ENCODE assay signal across 19 cellular contexts in genomic region chr20:61737346-61737745, GRCh38.
DNase-seq lines count a peak whose midpoint lies in the region; ATAC-seq and TF ChIP-seq lines count a peak whose summit lies in the region.
"Had no signal": no experiment of that assay in that cellular context is flagged by ENCODE, and none has a peak within 500 bp of the region (broad histone marks: within the 10 kb centered on the region; RNA-seq: fewer than 3 reads in every experiment).

No MANE protein-coding gene starts in this region.

- H3K9me3 ChIP-seq in neuronal stem cell (replicated peaks in 1 of 2; ENCODE audit: control insufficient read depth in 2 of 2, insufficient read depth in 1 of 2, low read depth in 1 of 2, low read length in 2 of 2) = peaks cover 0 to 2% of the 10 kb centered on the region in 2 donors
- no peaks in the 10 kb centered on the region for H3K9me3 ChIP-seq in aorta (ENCODE audit: control insufficient read depth, low read length)

- peaks cover 13 to 16% of the 10 kb centered on the region in 2 donors for H3K4me1 ChIP-seq in neuronal stem cell (ENCODE audit: control insufficient read depth in 2 of 2, insufficient read depth in 1 of 2, low read depth in 1 of 2, low read length in 2 of 2)
- H3K4me1 ChIP-seq in aorta (ENCODE audit: control insufficient read depth in 1 of 2, insufficient read depth in 2 of 2, low read length in 2 of 2) = no peaks in the 10 kb centered on the region

- no peak overlapping the region for H2AFZ ChIP-seq in neuronal stem cell (ENCODE audit: low read length)

- no peak overlapping the region for H3K4me3 ChIP-seq in neuronal stem cell (ENCODE audit: low read length in 2 of 2)
- H3K4me3 ChIP-seq in aorta (ENCODE audit: low read length in 2 of 2) = no peak overlapping the region

- no peak for TF ChIP-seq CTCF in chondrocyte (IDR thresholded peaks at IDR 0.05)

- DNase-seq in left cardiac atrium (peak; percentile 10), cardiac septum (ENCODE audit: low spot score) (no peak), chondrocyte (ENCODE audit: low spot score) (peak; percentile 75), neuronal stem cell (ENCODE audit: low spot score) (no peak), aorta (peak; percentile 18 to 61), MV-4-11 (lab: John Stamatoyannopoulos, UW) (no peak), DMS79 (lab: John Stamatoyannopoulos, UW) (no peak), NCI-H1092 (lab: John Stamatoyannopoulos, UW) (no peak)
- DNase-seq: 8988T; CD4-positive, alpha-beta memory T cell; DMS153; DMS79 treated with DMSO at 0.1 percent for 48 hours; GF-D8; GOT3; HFFc6 had no signal

- no peak overlapping the region for H4K8ac ChIP-seq in neuronal stem cell (ENCODE audit: low read depth, low read length)

- H4K91ac ChIP-seq in neuronal stem cell (ENCODE audit: low read depth, low read length, poor library complexity) = no peak overlapping the region

- H2AK5ac ChIP-seq in neuronal stem cell (ENCODE audit: low read depth, low read length) = peak overlapping the region; percentile 13

- H3K27ac ChIP-seq in neuronal stem cell (replicated peaks; ENCODE audit: low read length) (no peak overlapping the region), aorta (ENCODE audit: low read depth in 1 of 2, low read length in 2 of 2) (no peak overlapping the region)
- H3K27ac ChIP-seq: C4-2B had no signal

- H3K14ac ChIP-seq in neuronal stem cell (ENCODE audit: low read length) = no peak overlapping the region

- no peak overlapping the region for H2BK12ac ChIP-seq in neuronal stem cell (ENCODE audit: low read length)

- whole genome bisulfite sequencing in neuronal stem cell (ENCODE audit: extremely low coverage in 2 of 2, insufficient read length in 2 of 2, insufficient replicate concordance in 1 of 2), 2 donors = no CpG with 5 or more reads among the region's 8 CpGs
- 79 to 83% methylated on average over 8 of the region's 8 CpGs for WGBS in aorta, 2 donors

- no peaks in the 10 kb centered on the region for H3K9me3 Mint-ChIP-seq in chondrocyte (ENCODE audit: low read depth)
- H3K9me3 Mint-ChIP-seq: CD4-positive, alpha-beta memory T cell; IgD-negative memory B cell had no signal

- no peak overlapping the region for H3K4ac ChIP-seq in neuronal stem cell (ENCODE audit: low read length)

- peaks cover 32% of the 10 kb centered on the region for H3K27me3 Mint-ChIP-seq in chondrocyte (ENCODE audit: low read depth)
- H3K27me3 Mint-ChIP-seq: B cell had no signal

- H2BK120ac ChIP-seq in neuronal stem cell (ENCODE audit: low read depth, low read length) = no peak overlapping the region

- H3K9ac ChIP-seq in neuronal stem cell (ENCODE audit: low read depth, low read length, poor library complexity) = no peak overlapping the region

- H3K4me1 Mint-ChIP-seq in chondrocyte (ENCODE audit: low read depth) = peaks cover 2% of the 10 kb centered on the region
- H3K4me1 Mint-ChIP-seq: B cell; CD4-positive, alpha-beta memory T cell; IgD-negative memory B cell had no signal

- H3K18ac ChIP-seq in neuronal stem cell (ENCODE audit: low read length) = peak overlapping the region; percentile 5

- H3K36me3 ChIP-seq in neuronal stem cell (replicated peaks in 1 of 2; ENCODE audit: control insufficient read depth in 2 of 2, insufficient read depth in 2 of 2, low read length in 2 of 2) (no peaks in the 10 kb centered on the region), aorta (ENCODE audit: control insufficient read depth in 1 of 2, insufficient read depth in 2 of 2, low read length in 1 of 2) (no peaks in the 10 kb centered on the region)

- H3K4me2 ChIP-seq in neuronal stem cell (ENCODE audit: insufficient read depth, low read length, poor library complexity, severe bottlenecking) = no peak overlapping the region

- H3K27me3 ChIP-seq in neuronal stem cell (ENCODE audit: control insufficient read depth in 3 of 3, insufficient read depth in 3 of 3, low read depth in 1 of 3, low read length in 3 of 3) (no peaks in the 10 kb centered on the region), aorta (ENCODE audit: control insufficient read depth in 1 of 2, insufficient read depth in 2 of 2, low read length in 1 of 2) (no peaks in the 10 kb centered on the region)

- intact Hi-C loops in left cardiac atrium (cut with DNase I) (no loop called here), cardiac septum (cut with DNase I) (no loop called here), aorta (cut with DNase I) (no loop called here)

- H2BK15ac ChIP-seq in neuronal stem cell (ENCODE audit: low read length) = peak overlapping the region; percentile 17

- no peak overlapping the region for H3K27ac Mint-ChIP-seq in chondrocyte (ENCODE audit: unreplicated experiment)
- H3K27ac Mint-ChIP-seq: B cell; CD4-positive, alpha-beta memory T cell; HFFc6; IgD-negative memory B cell had no signal

- ATAC-seq in left cardiac atrium = no peak
- no peak for ATAC-seq in aorta (ENCODE audit: low FRiP score)
- ATAC-seq: HCT116 had no signal

- H3K23ac ChIP-seq in neuronal stem cell (ENCODE audit: low read depth, low read length, poor library complexity) = no peak overlapping the region

- no peaks in the 10 kb centered on the region for H3K36me3 Mint-ChIP-seq in chondrocyte (ENCODE audit: low read depth)
- H3K36me3 Mint-ChIP-seq: CD4-positive, alpha-beta memory T cell had no signal

- H3K4me3 Mint-ChIP-seq in chondrocyte (ENCODE audit: unreplicated experiment) = no peak overlapping the region
- H3K4me3 Mint-ChIP-seq: B cell; CD4-positive, alpha-beta memory T cell; HFFc6; IgD-negative memory B cell had no signal

- no peaks in the 10 kb centered on the region for H3K79me1 ChIP-seq in neuronal stem cell (ENCODE audit: low read depth, low read length)

- no peak overlapping the region for H2BK5ac ChIP-seq in neuronal stem cell (ENCODE audit: low read length)

Comparison
In these comparisons a context has a peak if more than half of its experiments do, and no peak if none do; other contexts are left out.
1. DNase-seq: peak in left cardiac atrium (single experiment), chondrocyte (single experiment) and aorta (2 of 2); none in cardiac septum (single experiment), neuronal stem cell (single experiment), MV-4-11 (single experiment), DMS79 (single experiment) and NCI-H1092 (single experiment).